In genomic region chr9:95032580-95033298, GRCh38 we compare ENCODE assay signal across 13 cellular contexts.
A peak's percentile ranks its signal among the peaks of the same experiment; 100 is the strongest.
DNase-seq lines count a peak whose midpoint lies in the region; ATAC-seq and TF ChIP-seq lines count a peak whose summit lies in the region.
"Had no signal": no experiment of that assay in that cellular context is flagged by ENCODE, and none has a peak within 500 bp of the region (broad histone marks: within the 10 kb centered on the region; RNA-seq: fewer than 3 reads in every experiment).

No MANE protein-coding gene starts in this region.

- no peaks in the 10 kb centered on the region for H3K9me3 ChIP-seq in Loucy (ENCODE audit: insufficient read depth, low read depth, low read length)
- H3K9me3 ChIP-seq in Panc1 (ENCODE audit: control insufficient read depth, insufficient read depth, low read depth, low read length) = no peaks in the 10 kb centered on the region
- no peaks in the 10 kb centered on the region for H3K9me3 ChIP-seq in hepatocyte (ENCODE audit: low read depth)
- H3K9me3 ChIP-seq in smooth muscle cell (replicated peaks; ENCODE audit: low read depth) = no peaks in the 10 kb centered on the region

- H3K9ac ChIP-seq in Loucy (ENCODE audit: low read depth, low read length, poor library complexity, severe bottlenecking) (no peak overlapping the region), smooth muscle cell (ENCODE audit: low read depth) (peak overlapping the region; percentile 1)

- no peaks in the 10 kb centered on the region for H3K36me3 Mint-ChIP-seq in activated T-cell treated with anti-CD3 and anti-CD28 coated beads, Interleukin-2, amount 50 U/mL, for 72 hours (ENCODE audit: insufficient read depth in 2 of 2)
- no peaks in the 10 kb centered on the region for H3K36me3 Mint-ChIP-seq in activated naive CD8-positive, alpha-beta T cell treated with anti-CD3 and anti-CD28 coated beads, Interleukin-2, amount 50 U/mL, for 24 hours (ENCODE audit: low read depth)

- H3K4me3 ChIP-seq in Loucy (ENCODE audit: low read length, poor library complexity, severe bottlenecking) = no peak overlapping the region
- no peak overlapping the region for H3K4me3 ChIP-seq in Panc1 (ENCODE audit: low read depth in 2 of 2, low read length in 2 of 2)
- H3K4me3 ChIP-seq in hepatocyte = no peak overlapping the region
- no peak overlapping the region for H3K4me3 ChIP-seq in smooth muscle cell

- H3K27me3 ChIP-seq in Loucy (ENCODE audit: insufficient read depth, low read length, poor library complexity, severe bottlenecking) (no peaks in the 10 kb centered on the region), Panc1 (ENCODE audit: control insufficient read depth, insufficient read depth, low read length) (no peaks in the 10 kb centered on the region), hepatocyte (no peaks in the 10 kb centered on the region), smooth muscle cell (ENCODE audit: low read depth) (no peaks in the 10 kb centered on the region)

- H3K4me3 Mint-ChIP-seq in activated T-cell treated with anti-CD3 and anti-CD28 coated beads, Interleukin-2, amount 50 U/mL, for 72 hours = no peak overlapping the region
- no peak overlapping the region for H3K4me3 Mint-ChIP-seq in activated naive CD8-positive, alpha-beta T cell treated with anti-CD3 and anti-CD28 coated beads, Interleukin-2, amount 50 U/mL, for 24 hours
- H3K4me3 Mint-ChIP-seq: activated CD4-positive, alpha-beta memory T cell treated with anti-CD3 and anti-CD28 coated beads for 36 hours; CD4-positive, CD25-positive, alpha-beta regulatory T cell had no signal

- no peak for TF ChIP-seq CTCF in Loucy (conservative IDR thresholded peaks at IDR 0.05; ENCODE audit: low read length)
- no peak for TF ChIP-seq CTCF in Panc1 (IDR thresholded peaks at IDR 0.05)
- TF ChIP-seq CTCF in hepatocyte (IDR thresholded peaks at IDR 0.05; ENCODE audit: poor library complexity) = no peak
- no peak for TF ChIP-seq CTCF in smooth muscle cell (IDR thresholded peaks at IDR 0.05; ENCODE audit: borderline replicate concordance, insufficient read depth, poor library complexity, severe bottlenecking)

- H2AFZ ChIP-seq in Loucy (ENCODE audit: low read length) = no peak overlapping the region
- H2AFZ ChIP-seq in hepatocyte = no peak overlapping the region
- no peak overlapping the region for H2AFZ ChIP-seq in smooth muscle cell (ENCODE audit: low read depth)

- no peaks in the 10 kb centered on the region for H3K9me2 ChIP-seq in Loucy (replicated peaks; ENCODE audit: low read depth, low read length)
- H3K9me2 ChIP-seq in hepatocyte (replicated peaks; ENCODE audit: insufficient read depth) = no peaks in the 10 kb centered on the region

- H3F3A ChIP-seq in Loucy (ENCODE audit: low read depth) (no peaks in the 10 kb centered on the region), smooth muscle cell (ENCODE audit: low read depth) (peaks cover 33% of the 10 kb centered on the region)

- CTCF ChIA-PET in Panc1 (lab: Charles Lee) = no interaction called here

- ATAC-seq in Panc1 (peak; percentile 56), GM21390 (IDR thresholded peaks at IDR 0.05; ENCODE audit: unreplicated experiment) (no peak)
- ATAC-seq in activated T-cell treated with anti-CD3 and anti-CD28 coated beads, Interleukin-2, amount 50 U/mL, for 72 hours (replicated peaks in 1 of 2) = no peak
- no peak for ATAC-seq in activated naive CD8-positive, alpha-beta T cell treated with anti-CD3 and anti-CD28 coated beads, Interleukin-2, amount 50 U/mL, for 24 hours

- H3K4me1 Mint-ChIP-seq in activated T-cell treated with anti-CD3 and anti-CD28 coated beads, Interleukin-2, amount 50 U/mL, for 72 hours (ENCODE audit: low read depth) = no peaks in the 10 kb centered on the region
- no peaks in the 10 kb centered on the region for H3K4me1 Mint-ChIP-seq in activated naive CD8-positive, alpha-beta T cell treated with anti-CD3 and anti-CD28 coated beads, Interleukin-2, amount 50 U/mL, for 24 hours

- no TSS peak for BruUV-seq in Panc1 (replicated peaks; lab: Mats Ljungman, UMichigan)

- H3K27me3 Mint-ChIP-seq in activated T-cell treated with anti-CD3 and anti-CD28 coated beads, Interleukin-2, amount 50 U/mL, for 72 hours (ENCODE audit: low read depth) = no peaks in the 10 kb centered on the region
- no peaks in the 10 kb centered on the region for H3K27me3 Mint-ChIP-seq in activated naive CD8-positive, alpha-beta T cell treated with anti-CD3 and anti-CD28 coated beads, Interleukin-2, amount 50 U/mL, for 24 hours
- H3K27me3 Mint-ChIP-seq: activated CD4-positive, alpha-beta memory T cell treated with anti-CD3 and anti-CD28 coated beads for 36 hours; CD4-positive, CD25-positive, alpha-beta regulatory T cell had no signal

- H3K4me2 ChIP-seq in Loucy (ENCODE audit: low read depth, low read length, poor library complexity, severe bottlenecking) (peak overlapping the region; percentile 62), hepatocyte (peak overlapping the region; percentile 56), smooth muscle cell (no peak overlapping the region)

- no peak for DNase-seq in Panc1 (ENCODE audit: low read depth, low spot score)
- DNase-seq in hepatocyte (ENCODE audit: low spot score) = no peak
- DNase-seq in smooth muscle cell (lab: John Stamatoyannopoulos, UW; ENCODE audit: unreplicated experiment) = no peak
- DNase-seq in effector CD4-positive, alpha-beta T cell = no peak
- no peak for DNase-seq in activated T-cell treated with anti-CD3 and anti-CD28 coated beads, Interleukin-2, amount 50 U/mL, for 72 hours
- no peak for DNase-seq in activated naive CD8-positive, alpha-beta T cell treated with anti-CD3 and anti-CD28 coated beads, Interleukin-2, amount 50 U/mL, for 24 hours
- DNase-seq: activated CD4-positive, alpha-beta memory T cell treated with anti-CD3 and anti-CD28 coated beads for 36 hours; CD4-positive, CD25-positive, alpha-beta regulatory T cell; NCI-H524; posterior cingulate gyrus; trophoblast cell had no signal

- H3K27ac Mint-ChIP-seq in activated T-cell treated with anti-CD3 and anti-CD28 coated beads, Interleukin-2, amount 50 U/mL, for 72 hours = no peak overlapping the region
- H3K27ac Mint-ChIP-seq in activated naive CD8-positive, alpha-beta T cell treated with anti-CD3 and anti-CD28 coated beads, Interleukin-2, amount 50 U/mL, for 24 hours = no peak overlapping the region
- H3K27ac Mint-ChIP-seq: activated CD4-positive, alpha-beta memory T cell treated with anti-CD3 and anti-CD28 coated beads for 36 hours had no signal

- intact Hi-C loops in Panc1 (cut with micrococcal nuclease; ENCODE audit: unreplicated experiment) = no loop called here

- WGBS in hepatocyte (ENCODE audit: low lambda C conversion rate, missing lambda C conversion rate) = 57% methylated on average over 9 of the region's 9 CpGs
- 72% methylated on average over 9 of the region's 9 CpGs for WGBS in smooth muscle cell (ENCODE audit: low lambda C conversion rate)

- H4K20me1 ChIP-seq in Loucy (ENCODE audit: insufficient read depth, low read length, poor library complexity, severe bottlenecking) (no peaks in the 10 kb centered on the region), hepatocyte (ENCODE audit: insufficient read depth, poor library complexity, severe bottlenecking) (peaks cover 51% of the 10 kb centered on the region), smooth muscle cell (ENCODE audit: low read depth) (peaks cover 94% of the 10 kb centered on the region)

- POLR2A ChIA-PET in Panc1 (lab: Charles Lee) = no interaction called here

- H3K36me3 ChIP-seq in Loucy (ENCODE audit: insufficient read depth, low read length) (no peaks in the 10 kb centered on the region), Panc1 (ENCODE audit: control insufficient read depth, insufficient read depth, low read length) (peaks cover 5% of the 10 kb centered on the region), hepatocyte (replicated peaks; ENCODE audit: insufficient read depth, low read depth) (no peaks in the 10 kb centered on the region), smooth muscle cell (ENCODE audit: low read depth) (no peaks in the 10 kb centered on the region)

- H3K4me1 ChIP-seq in Loucy (ENCODE audit: insufficient read depth, low read length, poor library complexity, severe bottlenecking) (peaks cover 24% of the 10 kb centered on the region), Panc1 (ENCODE audit: control insufficient read depth, insufficient read depth, low read length) (peaks cover 77% of the 10 kb centered on the region), hepatocyte (ENCODE audit: insufficient read depth) (peaks cover 70% of the 10 kb centered on the region), smooth muscle cell (ENCODE audit: low read depth) (peaks cover 16% of the 10 kb centered on the region)

- H3K27ac ChIP-seq in Panc1 (ENCODE audit: low read length) (peak overlapping the region; percentile 65; the same call in 1 of the 2 replicates), hepatocyte (peak overlapping the region; percentile 76), smooth muscle cell (ENCODE audit: low read depth) (peak overlapping the region; percentile 64)

- H3K79me2 ChIP-seq in Loucy (ENCODE audit: insufficient read depth, low read length) (no peaks in the 10 kb centered on the region), hepatocyte (peaks cover 99% of the 10 kb centered on the region), smooth muscle cell (ENCODE audit: low read depth) (peaks cover 100% of the 10 kb centered on the region)

- no peaks in the 10 kb centered on the region for H3K9me3 Mint-ChIP-seq in activated T-cell treated with anti-CD3 and anti-CD28 coated beads, Interleukin-2, amount 50 U/mL, for 72 hours
- H3K9me3 Mint-ChIP-seq in activated naive CD8-positive, alpha-beta T cell treated with anti-CD3 and anti-CD28 coated beads, Interleukin-2, amount 50 U/mL, for 24 hours = no peaks in the 10 kb centered on the region
- H3K9me3 Mint-ChIP-seq: activated CD4-positive, alpha-beta memory T cell treated with anti-CD3 and anti-CD28 coated beads for 36 hours; CD4-positive, CD25-positive, alpha-beta regulatory T cell had no signal

- in situ Hi-C loops in Panc1 (cut with HindIII; ENCODE audit: low pct_unique_long_range_greater_than_20kb, low sequenced_read_pairs) = no loop called here
